1 cellular context compared by ENCODE assay signal in the genomic region with DNA sequence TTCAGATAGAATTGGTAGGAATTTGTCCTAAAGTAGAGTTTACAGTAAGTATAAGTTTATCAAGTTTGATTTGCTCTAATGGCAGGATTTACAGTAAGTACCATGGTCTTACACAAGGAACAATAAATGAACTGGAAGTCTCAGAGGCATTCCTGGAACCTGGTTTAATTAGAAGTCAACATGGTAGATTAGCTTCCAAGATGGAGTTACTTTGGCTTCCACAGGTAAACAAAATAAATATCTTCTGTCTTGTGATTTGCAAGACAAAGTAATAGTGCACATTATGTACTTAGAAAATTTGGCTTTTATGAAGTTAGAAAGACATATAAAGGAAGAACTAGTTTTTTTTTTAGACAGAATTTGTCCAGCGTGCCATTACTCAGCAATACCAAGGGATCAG.
TF ChIP-seq lines count a peak whose summit lies in the region.

No MANE protein-coding gene starts in this region.

TF ChIP-seq in K562, 482 proteins besides CTCF, POLR2A, EP300 and RAD21 (continued from another document):
- TF ChIP-seq, protein P1, sequence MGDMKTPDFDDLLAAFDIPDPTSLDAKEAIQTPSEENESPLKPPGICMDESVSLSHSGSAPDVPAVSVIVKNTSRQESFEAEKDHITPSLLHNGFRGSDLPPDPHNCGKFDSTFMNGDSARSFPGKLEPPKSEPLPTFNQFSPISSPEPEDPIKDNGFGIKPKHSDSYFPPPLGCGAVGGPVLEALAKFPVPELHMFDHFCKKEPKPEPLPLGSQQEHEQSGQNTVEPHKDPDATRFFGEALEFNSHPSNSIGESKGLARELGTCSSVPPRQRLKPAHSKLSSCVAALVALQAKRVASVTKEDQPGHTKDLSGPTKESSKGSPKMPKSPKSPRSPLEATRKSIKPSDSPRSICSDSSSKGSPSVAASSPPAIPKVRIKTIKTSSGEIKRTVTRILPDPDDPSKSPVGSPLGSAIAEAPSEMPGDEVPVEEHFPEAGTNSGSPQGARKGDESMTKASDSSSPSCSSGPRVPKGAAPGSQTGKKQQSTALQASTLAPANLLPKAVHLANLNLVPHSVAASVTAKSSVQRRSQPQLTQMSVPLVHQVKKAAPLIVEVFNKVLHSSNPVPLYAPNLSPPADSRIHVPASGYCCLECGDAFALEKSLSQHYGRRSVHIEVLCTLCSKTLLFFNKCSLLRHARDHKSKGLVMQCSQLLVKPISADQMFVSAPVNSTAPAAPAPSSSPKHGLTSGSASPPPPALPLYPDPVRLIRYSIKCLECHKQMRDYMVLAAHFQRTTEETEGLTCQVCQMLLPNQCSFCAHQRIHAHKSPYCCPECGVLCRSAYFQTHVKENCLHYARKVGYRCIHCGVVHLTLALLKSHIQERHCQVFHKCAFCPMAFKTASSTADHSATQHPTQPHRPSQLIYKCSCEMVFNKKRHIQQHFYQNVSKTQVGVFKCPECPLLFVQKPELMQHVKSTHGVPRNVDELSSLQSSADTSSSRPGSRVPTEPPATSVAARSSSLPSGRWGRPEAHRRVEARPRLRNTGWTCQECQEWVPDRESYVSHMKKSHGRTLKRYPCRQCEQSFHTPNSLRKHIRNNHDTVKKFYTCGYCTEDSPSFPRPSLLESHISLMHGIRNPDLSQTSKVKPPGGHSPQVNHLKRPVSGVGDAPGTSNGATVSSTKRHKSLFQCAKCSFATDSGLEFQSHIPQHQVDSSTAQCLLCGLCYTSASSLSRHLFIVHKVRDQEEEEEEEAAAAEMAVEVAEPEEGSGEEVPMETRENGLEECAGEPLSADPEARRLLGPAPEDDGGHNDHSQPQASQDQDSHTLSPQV (IDR thresholded peaks at IDR 0.05) = peak; percentile 88
- peak; percentile 77 for TF ChIP-seq PTRF (tag; IDR thresholded peaks at IDR 0.05)
- TF ChIP-seq ZNF668 (CRISPR knock-in tag; IDR thresholded peaks at IDR 0.05) = peak; percentile 76; the same call in 1 of the 2 replicates
- TF ChIP-seq MEF2D (tag; conservative IDR thresholded peaks at IDR 0.05; ENCODE audit: low read depth) = peak; percentile 74
- TF ChIP-seq DDX20 (tag; IDR thresholded peaks at IDR 0.05; ENCODE audit: low read depth) = peak; percentile 59; the same call in 1 of the 2 replicates
- TF ChIP-seq, protein P2, sequence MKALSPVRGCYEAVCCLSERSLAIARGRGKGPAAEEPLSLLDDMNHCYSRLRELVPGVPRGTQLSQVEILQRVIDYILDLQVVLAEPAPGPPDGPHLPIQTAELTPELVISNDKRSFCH (CRISPR knock-in tag; IDR thresholded peaks at IDR 0.05) = no peak
- TF ChIP-seq, protein P2 (tag; IDR thresholded peaks at IDR 0.05) = no peak
- TF ChIP-seq PTTG1 (tag; IDR thresholded peaks at IDR 0.05; ENCODE audit: low read depth) = peak; percentile 52; the same call in 1 of the 2 replicates
- TF ChIP-seq BMI1 (IDR thresholded peaks at IDR 0.05; ENCODE audit: low read length) = no peak
- no peak for TF ChIP-seq ZNF398 (CRISPR knock-in tag; IDR thresholded peaks at IDR 0.05)
- TF ChIP-seq DMBX1 (CRISPR knock-in tag; IDR thresholded peaks at IDR 0.05; ENCODE audit: borderline replicate concordance) = peak; percentile 67
- TF ChIP-seq NR4A1 (CRISPR knock-in tag; IDR thresholded peaks at IDR 0.05) = no peak
- TF ChIP-seq NR4A1 (tag; IDR thresholded peaks at IDR 0.05) = 0 out of 2 replicates have a peak, but pooled peaks have one; percentile 65
